In genomic region chr2:103945083-103945482, GRCh38 we compare ENCODE assay signal across 39 cellular contexts.
"Had no signal": no experiment of that assay in that cellular context is flagged by ENCODE, and none has a peak within 500 bp of the region (broad histone marks: within the 10 kb centered on the region; RNA-seq: fewer than 3 reads in every experiment).

No MANE protein-coding gene starts in this region.

- DNase-seq: activated effector memory CD4-positive, alpha-beta T cell treated with anti-CD3 and anti-CD28 coated beads, Interleukin-2, amount 50 U/mL, for 16 hours; activated effector memory CD4-positive, alpha-beta T cell treated with Interleukin-2 at 50 U/mL for 16 hours; activated gamma-delta T cell; activated gamma-delta T cell treated with Interleukin-2 at 50 U/mL for 16 hours; activated naive CD4-positive, alpha-beta T cell; activated naive CD4-positive, alpha-beta T cell treated with anti-CD3 and anti-CD28 coated beads for 36 hours; activated naive CD4-positive, alpha-beta T cell treated with Interleukin-2 at 50 U/mL for 16 hours; activated naive CD8-positive, alpha-beta T cell treated with anti-CD3 and anti-CD28 coated beads for 36 hours; activated naive CD8-positive, alpha-beta T cell treated with anti-CD3 and anti-CD28 coated beads, Interleukin-2, amount 10 ng/mL, durations not matched to agents 7 days and 5 days; activated naive CD8-positive, alpha-beta T cell treated with anti-CD3 and anti-CD28 coated beads, Interleukin-2, amount 50 U/mL, for 24 hours; activated T-cell treated with anti-CD3 and anti-CD28 coated beads, Interleukin-2, amount 50 U/mL, for 1 hour; activated T-cell treated with anti-CD3 and anti-CD28 coated beads, Interleukin-2, amount 50 U/mL, for 24 hours; activated T-cell treated with anti-CD3 and anti-CD28 coated beads, Interleukin-2, amount 50 U/mL, for 4 hours; activated T-cell treated with anti-CD3 and anti-CD28 coated beads, Interleukin-2, amount 50 U/mL, for 48 hours; activated T-cell treated with anti-CD3 and anti-CD28 coated beads, Interleukin-2, amount 50 U/mL, for 72 hours; adrenal gland; amniotic stem cell; amygdala; anterior cingulate cortex; aorta; body of pancreas; brain microvascular endothelial cell; caudate nucleus; central memory CD4-positive, alpha-beta T cell; cerebellar nuclear complex had no signal

- H3K4me3 ChIP-seq: adrenal gland, ascending aorta, body of pancreas, breast epithelium, cardiac muscle cell had no signal

- H3K36me3 ChIP-seq: adrenal gland, ascending aorta, brain microvascular endothelial cell, breast epithelium, cardiac muscle cell had no signal

- H3K9me3 ChIP-seq: body of pancreas had no signal

- H3K27ac ChIP-seq: adrenal gland, ascending aorta, body of pancreas, brain microvascular endothelial cell, breast epithelium, cardiac muscle cell had no signal

- H3K4me3 Mint-ChIP-seq: activated naive CD4-positive, alpha-beta T cell treated with anti-CD3 and anti-CD28 coated beads for 36 hours; activated naive CD4-positive, alpha-beta T cell treated with anti-CD3 and anti-CD28 coated beads, Interleukin-2, amount 50 U/mL, for 24 hours; activated naive CD8-positive, alpha-beta T cell; activated naive CD8-positive, alpha-beta T cell treated with anti-CD3 and anti-CD28 coated beads for 36 hours; activated naive CD8-positive, alpha-beta T cell treated with anti-CD3 and anti-CD28 coated beads, Interleukin-2, amount 10 ng/mL, durations not matched to agents 7 days and 5 days; activated naive CD8-positive, alpha-beta T cell treated with anti-CD3 and anti-CD28 coated beads, Interleukin-2, amount 50 U/mL, for 24 hours; activated T-cell treated with anti-CD3 and anti-CD28 coated beads, Interleukin-2, amount 50 U/mL, for 24 hours; activated T-cell treated with anti-CD3 and anti-CD28 coated beads, Interleukin-2, amount 50 U/mL, for 4 hours; activated T-cell treated with anti-CD3 and anti-CD28 coated beads, Interleukin-2, amount 50 U/mL, for 72 hours; activated T-helper 1 cell treated with anti-CD3 and anti-CD28 coated beads, Interleukin-12 subunit alpha, Interleukin-12 subunit beta, Interleukin-2, Interleukin-4 antibody, amounts not matched to agents 30 ng/mL and 10 ng/mL and 1 ng/mL, durations not matched to agents 14 hours and 24 hours and 36 hours; activated T-helper 17 cell treated with anti-CD3 and anti-CD28 coated beads, Interleukin-2, amount 50 U/mL, for 72 hours; brain; central memory CD8-positive, alpha-beta T cell had no signal

- H3K4me1 ChIP-seq: adrenal gland, ascending aorta, body of pancreas, breast epithelium had no signal

- H3K27me3 ChIP-seq: adrenal gland, ascending aorta, body of pancreas, brain microvascular endothelial cell, breast epithelium, cardiac muscle cell had no signal

- H3K9me3 Mint-ChIP-seq: activated T-helper 1 cell treated with anti-CD3 and anti-CD28 coated beads, Interleukin-12 subunit alpha, Interleukin-12 subunit beta, Interleukin-2, Interleukin-4 antibody, amounts not matched to agents 30 ng/mL and 10 ng/mL and 1 ng/mL, durations not matched to agents 14 hours and 24 hours and 36 hours had no signal

- H3K27ac Mint-ChIP-seq: activated naive CD4-positive, alpha-beta T cell treated with anti-CD3 and anti-CD28 coated beads for 36 hours; activated naive CD4-positive, alpha-beta T cell treated with anti-CD3 and anti-CD28 coated beads, Interleukin-2, amount 50 U/mL, for 24 hours; activated naive CD4-positive, alpha-beta T cell treated with anti-CD3 and anti-CD28 coated beads, Interleukin-2, amount 50 U/mL, for 72 hours; activated naive CD8-positive, alpha-beta T cell; activated naive CD8-positive, alpha-beta T cell treated with anti-CD3 and anti-CD28 coated beads for 36 hours; activated naive CD8-positive, alpha-beta T cell treated with anti-CD3 and anti-CD28 coated beads, Interleukin-2, amount 10 ng/mL, durations not matched to agents 7 days and 5 days; activated naive CD8-positive, alpha-beta T cell treated with anti-CD3 and anti-CD28 coated beads, Interleukin-2, amount 50 U/mL, for 24 hours; activated T-cell treated with anti-CD3 and anti-CD28 coated beads, Interleukin-2, amount 50 U/mL, for 24 hours; activated T-cell treated with anti-CD3 and anti-CD28 coated beads, Interleukin-2, amount 50 U/mL, for 72 hours; activated T-helper 1 cell treated with anti-CD3 and anti-CD28 coated beads, Interleukin-12 subunit alpha, Interleukin-12 subunit beta, Interleukin-2, Interleukin-4 antibody, amounts not matched to agents 30 ng/mL and 10 ng/mL and 1 ng/mL, durations not matched to agents 14 hours and 24 hours and 36 hours; activated T-helper 17 cell treated with anti-CD3 and anti-CD28 coated beads, Interleukin-2, amount 50 U/mL, for 72 hours; activated T-helper 2 cell treated with anti-CD3 and anti-CD28 coated beads, Interferon-gamma antibody, Interleukin-2, Interleukin-4, amounts not matched to agents 10 μg/mL and 5 μg/mL and 100 μg/mL, durations not matched to agents 14 hours and 24 hours and 36 hours; brain had no signal

- H3K36me3 Mint-ChIP-seq: activated naive CD4-positive, alpha-beta T cell treated with anti-CD3 and anti-CD28 coated beads, Interleukin-2, amount 50 U/mL, for 24 hours; activated naive CD8-positive, alpha-beta T cell; activated naive CD8-positive, alpha-beta T cell treated with anti-CD3 and anti-CD28 coated beads for 36 hours; activated naive CD8-positive, alpha-beta T cell treated with anti-CD3 and anti-CD28 coated beads, Interleukin-2, amount 10 ng/mL, durations not matched to agents 7 days and 5 days had no signal

- H3K27me3 Mint-ChIP-seq: activated naive CD4-positive, alpha-beta T cell treated with anti-CD3 and anti-CD28 coated beads, Interleukin-2, amount 50 U/mL, for 24 hours; activated naive CD8-positive, alpha-beta T cell; activated naive CD8-positive, alpha-beta T cell treated with anti-CD3 and anti-CD28 coated beads for 36 hours; activated naive CD8-positive, alpha-beta T cell treated with anti-CD3 and anti-CD28 coated beads, Interleukin-2, amount 10 ng/mL, durations not matched to agents 7 days and 5 days; activated naive CD8-positive, alpha-beta T cell treated with anti-CD3 and anti-CD28 coated beads, Interleukin-2, amount 50 U/mL, for 24 hours; activated T-cell treated with anti-CD3 and anti-CD28 coated beads, Interleukin-2, amount 50 U/mL, for 24 hours; activated T-helper 17 cell treated with anti-CD3 and anti-CD28 coated beads, Interleukin-2, amount 50 U/mL, for 72 hours; brain; central memory CD8-positive, alpha-beta T cell had no signal

- ATAC-seq: activated naive CD4-positive, alpha-beta T cell treated with anti-CD3 and anti-CD28 coated beads, Interleukin-2, amount 50 U/mL, for 72 hours; activated naive CD8-positive, alpha-beta T cell treated with anti-CD3 and anti-CD28 coated beads, Interleukin-2, amount 50 U/mL, for 24 hours; activated T-cell treated with anti-CD3 and anti-CD28 coated beads, Interleukin-2, amount 50 U/mL, for 4 hours; activated T-cell treated with anti-CD3 and anti-CD28 coated beads, Interleukin-2, amount 50 U/mL, for 72 hours; activated T-helper 17 cell treated with anti-CD3 and anti-CD28 coated beads, Interleukin-2, amount 50 U/mL, for 72 hours; body of pancreas had no signal

- H3K4me1 Mint-ChIP-seq: activated naive CD4-positive, alpha-beta T cell treated with anti-CD3 and anti-CD28 coated beads, Interleukin-2, amount 50 U/mL, for 24 hours; activated naive CD8-positive, alpha-beta T cell treated with anti-CD3 and anti-CD28 coated beads for 36 hours; activated naive CD8-positive, alpha-beta T cell treated with anti-CD3 and anti-CD28 coated beads, Interleukin-2, amount 10 ng/mL, durations not matched to agents 7 days and 5 days; activated naive CD8-positive, alpha-beta T cell treated with anti-CD3 and anti-CD28 coated beads, Interleukin-2, amount 50 U/mL, for 24 hours; activated T-helper 17 cell treated with anti-CD3 and anti-CD28 coated beads, Interleukin-2, amount 50 U/mL, for 72 hours; brain; central memory CD8-positive, alpha-beta T cell had no signal

- FAIRE-seq: astrocyte, bronchial epithelial cell, colon had no signal
